Comparison of ENCODE assay signal across 14 cellular contexts in the genomic region with DNA sequence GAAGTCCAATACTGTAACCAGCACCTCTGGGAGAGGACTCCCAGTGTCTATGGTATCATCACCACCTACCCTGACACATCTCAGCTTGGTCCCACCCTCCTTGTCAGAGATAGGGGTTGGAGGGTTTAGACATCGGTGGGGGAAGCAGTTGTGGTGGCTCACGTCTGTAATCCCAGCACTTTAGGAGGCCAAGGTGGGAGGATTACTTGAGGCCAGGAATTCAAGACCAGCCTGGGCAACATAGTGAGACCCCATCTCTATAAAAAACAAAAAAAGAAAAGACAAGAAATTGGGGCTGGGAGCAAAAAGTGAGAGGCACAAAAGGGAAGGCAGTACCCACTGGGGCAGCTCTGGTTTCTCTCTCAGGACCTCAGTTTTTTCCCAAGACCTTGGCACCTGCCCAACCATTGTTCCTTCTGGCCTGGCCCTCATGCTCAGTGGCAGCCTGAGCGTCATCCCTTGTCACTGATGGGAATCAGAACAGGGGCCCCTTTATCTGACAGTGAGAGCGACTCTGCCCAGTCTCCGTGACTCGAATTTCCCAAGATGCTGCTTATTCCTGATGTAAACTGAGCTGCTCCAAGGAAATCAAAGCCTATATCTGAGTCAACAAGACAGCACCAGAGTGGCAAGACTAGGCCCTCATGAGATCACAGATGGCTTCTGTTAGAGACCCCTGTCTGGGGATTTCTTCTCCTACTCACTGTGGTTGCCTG.
A peak's percentile ranks its signal among the peaks of the same experiment; 100 is the strongest.
DNase-seq lines count a peak whose midpoint lies in the region; ATAC-seq, FAIRE-seq and TF ChIP-seq lines count a peak whose summit lies in the region.
"Had no signal": no experiment of that assay in that cellular context is flagged by ENCODE, and none has a peak within 500 bp of the region (broad histone marks: within the 10 kb centered on the region; RNA-seq: fewer than 3 reads in every experiment).

No MANE protein-coding gene starts in this region.

- H3K27ac ChIP-seq in heart left ventricle: no peak overlapping the region
- no peak overlapping the region for H3K27ac ChIP-seq in endothelial cell of umbilical vein (ENCODE audit: insufficient read depth, low read depth, low read length)

- H3K9me1 ChIP-seq in endothelial cell of umbilical vein (replicated peaks; ENCODE audit: control insufficient read depth, extremely low read depth, insufficient read depth, low read length): no peaks in the 10 kb centered on the region

- no peak overlapping the region for H3K9ac ChIP-seq in endothelial cell of umbilical vein (replicated peaks; ENCODE audit: extremely low read depth, insufficient read depth, low read length)

- no peak overlapping the region for H3K4me2 ChIP-seq in endothelial cell of umbilical vein (ENCODE audit: insufficient read depth, low read length)

- WGBS in heart left ventricle, 4 donors: 68 to 78% (median 73%) methylated on average over 6 of the region's 6 CpGs

- CTCF ChIA-PET in endothelial cell of umbilical vein (lab: Charles Lee): interaction anchor here (1.0 to 2.7 kb wide), 3 partner anchors 14 to 134 kb away, joined by 3 to 6 read pairs (median 3); no protein-coding TSS in a partner anchor

- peak in 2 of 4 donors; percentile 31 to 51 for ATAC-seq in heart left ventricle
- no peak for ATAC-seq in HG03139 (IDR thresholded peaks at IDR 0.05; ENCODE audit: unreplicated experiment)
- ATAC-seq: activated T-helper 17 cell treated with anti-CD3 and anti-CD28 coated beads, Interleukin-2, amount 50 U/mL, for 72 hours; naive thymus-derived CD4-positive, alpha-beta T cell; stimulated activated naive B cell treated with anti-CD40 and anti-IgM and Interleukin-4, amounts not matched to agents 10 μg/mL and 1 μg/mL and 100 μg/mL, for 72 hours had no signal

- intact Hi-C loops in heart left ventricle (cut with DNase I): no loop called here
- intact Hi-C loops in cardiac septum (cut with DNase I): no loop called here
- intact Hi-C loops in endothelial cell of umbilical vein (cut with micrococcal nuclease): no loop called here

- H3K4me3 ChIP-seq in heart left ventricle (no peak overlapping the region), endothelial cell of umbilical vein (replicated peaks in 1 of 3; ENCODE audit: insufficient read depth in 1 of 3, low read depth in 1 of 3, low read length in 3 of 3) (no peak overlapping the region)

- H3K79me2 ChIP-seq in endothelial cell of umbilical vein (ENCODE audit: control insufficient read depth, insufficient read depth, low read length): no peaks in the 10 kb centered on the region

- H3K4me1 ChIP-seq in heart left ventricle (peaks cover 0 to 12% (median 4%) of the 10 kb centered on the region in 12 donors), endothelial cell of umbilical vein (ENCODE audit: control insufficient read depth, extremely low read depth, insufficient read depth, low read length) (peaks cover 8% of the 10 kb centered on the region)

- dilution Hi-C loops in endothelial cell of umbilical vein (cut with MboI; ENCODE audit: extremely low pct_ligation_motif_present, low sequenced_read_pairs): no loop called here

- peak in 4 of 5 donors; percentile 42 to 59 (median 50) for DNase-seq in heart left ventricle
- no peak for DNase-seq in cardiac septum (ENCODE audit: low spot score)
- DNase-seq in endothelial cell of umbilical vein (ENCODE audit: low read depth, low spot score): peak; percentile 67
- DNase-seq in middle frontal gyrus (ENCODE audit: extremely low spot score, low spot score): peak; percentile 79
- DNase-seq in T-helper 2 cell: no peak
- no peak for DNase-seq in AG20443 (ENCODE audit: low spot score)
- no peak for DNase-seq in NCI-H69 (lab: John Stamatoyannopoulos, UW)
- DNase-seq: ACHN; NCI-H187 treated with DMSO at 0.1 percent for 48 hours; stimulated activated naive B cell treated with anti-CD40 and anti-IgM and Interleukin-4, amounts not matched to agents 10 μg/mL and 1 μg/mL and 100 μg/mL, for 72 hours had no signal

- FAIRE-seq in endothelial cell of umbilical vein (lab: Jason Lieb, UNC): peak; percentile 62
- FAIRE-seq: H1 had no signal

- POLR2A ChIA-PET in endothelial cell of umbilical vein (lab: Charles Lee): interaction anchor here (0.6 kb wide), 1 partner anchor 264 kb away, joined by 4 read pairs; no protein-coding TSS in a partner anchor

- no peaks in the 10 kb centered on the region for H3K9me3 ChIP-seq in heart left ventricle
- no peaks in the 10 kb centered on the region for H3K9me3 ChIP-seq in endothelial cell of umbilical vein (replicated peaks; ENCODE audit: control insufficient read depth, insufficient read depth, low read length)

- TF ChIP-seq CTCF in heart left ventricle (IDR thresholded peaks at IDR 0.05) (no peak), endothelial cell of umbilical vein (IDR thresholded peaks at IDR 0.05; ENCODE audit: extremely low read depth in 1 of 2, insufficient read depth in 1 of 2, low read depth in 1 of 2, low read length in 2 of 2) (no peak)

- BruUV-seq in endothelial cell of umbilical vein (replicated peaks; lab: Mats Ljungman, UMichigan): no TSS peak

- no peaks in the 10 kb centered on the region for H3K36me3 ChIP-seq in heart left ventricle
- H3K36me3 ChIP-seq in endothelial cell of umbilical vein (ENCODE audit: control insufficient read depth in 2 of 2, extremely low read depth in 1 of 2, insufficient read depth in 2 of 2, low read length in 2 of 2): no peaks in the 10 kb centered on the region

- H3K27me3 ChIP-seq in heart left ventricle (peaks cover 0 to 20% (median 0%) of the 10 kb centered on the region in 9 donors), endothelial cell of umbilical vein (ENCODE audit: control insufficient read depth in 2 of 2, insufficient read depth in 2 of 2, low read length in 2 of 2) (peaks cover 2 to 3% of the 10 kb centered on the region in 2 experiments)

- no peaks in the 10 kb centered on the region for H4K20me1 ChIP-seq in endothelial cell of umbilical vein (replicated peaks; ENCODE audit: control insufficient read depth, extremely low read depth, insufficient read depth, low read length)

- no peak overlapping the region for H2AFZ ChIP-seq in endothelial cell of umbilical vein (ENCODE audit: low read depth, low read length)

- TF ChIP-seq POLR2A in heart left ventricle (IDR thresholded peaks at IDR 0.05) (no peak), endothelial cell of umbilical vein (IDR thresholded peaks at IDR 0.05; ENCODE audit: low read depth, low read length) (no peak)

TF ChIP-seq in endothelial cell of umbilical vein, 7 proteins besides CTCF, POLR2A, EP300 and RAD21:
- no peak for TF ChIP-seq MYC (IDR thresholded peaks at IDR 0.05; ENCODE audit: low read depth, low read length)
- TF ChIP-seq POLR2AphosphoS5 (IDR thresholded peaks at IDR 0.05; ENCODE audit: insufficient read depth, low read depth, low read length): no peak
- TF ChIP-seq, protein P1, sequence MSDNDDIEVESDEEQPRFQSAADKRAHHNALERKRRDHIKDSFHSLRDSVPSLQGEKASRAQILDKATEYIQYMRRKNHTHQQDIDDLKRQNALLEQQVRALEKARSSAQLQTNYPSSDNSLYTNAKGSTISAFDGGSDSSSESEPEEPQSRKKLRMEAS (IDR thresholded peaks at IDR 0.05; ENCODE audit: insufficient read depth, insufficient read length): no peak
- no peak for TF ChIP-seq EZH2 (IDR thresholded peaks at IDR 0.05; ENCODE audit: borderline replicate concordance, low read depth, low read length, severe bottlenecking)
- TF ChIP-seq FOS (IDR thresholded peaks at IDR 0.05; ENCODE audit: borderline replicate concordance, insufficient read depth, low read length): no peak
TF ChIP-seq in endothelial cell of umbilical vein: peak in this region for 0.

Comparison
In these comparisons a context has a peak if more than half of its experiments do, and no peak if none do; other contexts are left out.
1. DNase-seq: peak in heart left ventricle (4 of 5), endothelial cell of umbilical vein (single experiment) and middle frontal gyrus (single experiment); none in cardiac septum (single experiment), T-helper 2 cell (0 of 5), AG20443 (single experiment) and NCI-H69 (single experiment).